In the genomic region with DNA sequence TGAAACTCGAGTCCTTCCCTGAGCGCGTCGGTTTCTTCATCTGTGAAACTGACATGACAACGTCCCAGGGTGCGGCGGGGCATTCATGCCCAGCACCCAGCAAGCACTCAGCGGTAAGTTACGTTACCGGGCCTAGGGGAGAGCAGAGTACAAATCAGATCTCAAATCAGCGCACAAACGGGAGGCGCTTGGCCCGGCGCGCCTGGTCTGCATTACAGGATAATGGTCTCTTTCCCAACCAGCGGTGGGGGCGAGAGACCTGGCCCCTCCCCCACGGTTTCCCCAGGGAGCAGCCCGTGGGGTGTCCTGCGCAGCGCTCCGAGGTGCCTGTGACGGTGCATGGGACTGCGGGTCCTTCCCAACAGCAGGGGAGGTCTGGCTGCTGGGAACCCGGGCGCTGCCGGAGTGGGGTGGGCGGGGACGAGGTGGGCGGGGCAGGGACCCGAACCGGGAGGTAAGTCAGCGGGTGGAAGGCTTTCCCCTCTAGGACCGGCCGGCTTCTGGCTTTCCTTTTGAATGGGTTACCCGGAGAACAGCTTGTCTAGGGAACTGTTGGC, we compare ENCODE assay signal across 8 cellular contexts. TPM values are rescaled to one million over a fixed set of nuclear protein-coding genes. Genes with fewer than 3 reads are reported as not detected.
DNase-seq lines count a peak whose midpoint lies in the region; ATAC-seq and TF ChIP-seq lines count a peak whose summit lies in the region.

No MANE protein-coding gene starts in this region.

- H3K79me2 ChIP-seq in OCI-LY7 (ENCODE audit: insufficient read depth, low read depth, low read length): no peaks in the 10 kb centered on the region

- TF ChIP-seq POLR2A in esophagus squamous epithelium (IDR thresholded peaks at IDR 0.05): no peak

- POLR2A ChIA-PET in OCI-LY7 (lab: Charles Lee): no interaction called here

- no peaks in the 10 kb centered on the region for H3K9me3 Mint-ChIP-seq in neural crest cell
- no peaks in the 10 kb centered on the region for H3K9me3 Mint-ChIP-seq in activated T-helper 2 cell treated with anti-CD3 and anti-CD28 coated beads, Interferon-gamma antibody, Interleukin-2, Interleukin-4, amounts not matched to agents 10 μg/mL and 5 μg/mL and 100 μg/mL, durations not matched to agents 14 hours and 24 hours and 36 hours

- DNase-seq in ELR (ENCODE audit: low read depth): peak; percentile 50
- no peak for DNase-seq in RWPE2 (ENCODE audit: low spot score)
- DNase-seq in esophagus squamous epithelium (lab: John Stamatoyannopoulos, UW): no peak
- peak; percentile 9 for DNase-seq in neural crest cell (ENCODE audit: low read depth, low spot score)
- DNase-seq in activated T-helper 2 cell treated with anti-CD3 and anti-CD28 coated beads, Interferon-gamma antibody, Interleukin-2, Interleukin-4, amounts not matched to agents 10 μg/mL and 5 μg/mL and 100 μg/mL, durations not matched to agents 14 hours and 24 hours and 36 hours (ENCODE audit: low spot score): no peak
- DNase-seq in LoVo (ENCODE audit: low spot score): no peak
- DNase-seq in AML-193 (lab: John Stamatoyannopoulos, UW): no peak
- no peak for DNase-seq in OCI-LY7 (ENCODE audit: low spot score)

- no peak overlapping the region for H2AFZ ChIP-seq in OCI-LY7 (ENCODE audit: low read length)

- intact Hi-C loops in esophagus squamous epithelium (cut with DNase I): loop anchor here (10.0 kb wide), 1 partner anchor 120 kb away; no protein-coding TSS in a partner anchor
- intact Hi-C loops in activated T-helper 2 cell treated with anti-CD3 and anti-CD28 coated beads, Interferon-gamma antibody, Interleukin-2, Interleukin-4, amounts not matched to agents 10 μg/mL and 5 μg/mL and 100 μg/mL, durations not matched to agents 14 hours and 24 hours and 36 hours (cut with micrococcal nuclease): loop anchor here (10.0 kb wide), 1 partner anchor 120 kb away; no protein-coding TSS in a partner anchor
- intact Hi-C loops in OCI-LY7 (cut with micrococcal nuclease; ENCODE audit: unreplicated experiment): no loop called here

- no TSS peak for BruUV-seq in OCI-LY7 (replicated peaks; lab: Mats Ljungman, UMichigan)

- no peak for ATAC-seq in RWPE2 (ENCODE audit: low read depth)

- no peaks in the 10 kb centered on the region for H3K36me3 Mint-ChIP-seq in neural crest cell (ENCODE audit: low read depth)
- H3K36me3 Mint-ChIP-seq in activated T-helper 2 cell treated with anti-CD3 and anti-CD28 coated beads, Interferon-gamma antibody, Interleukin-2, Interleukin-4, amounts not matched to agents 10 μg/mL and 5 μg/mL and 100 μg/mL, durations not matched to agents 14 hours and 24 hours and 36 hours (ENCODE audit: low read depth): no peaks in the 10 kb centered on the region

- no peak overlapping the region for H3K27ac Mint-ChIP-seq in neural crest cell (ENCODE audit: unreplicated experiment)
- H3K27ac Mint-ChIP-seq in activated T-helper 2 cell treated with anti-CD3 and anti-CD28 coated beads, Interferon-gamma antibody, Interleukin-2, Interleukin-4, amounts not matched to agents 10 μg/mL and 5 μg/mL and 100 μg/mL, durations not matched to agents 14 hours and 24 hours and 36 hours: no peak overlapping the region

- H3K4me3 Mint-ChIP-seq in neural crest cell: peak overlapping the region; percentile 83
- no peak overlapping the region for H3K4me3 Mint-ChIP-seq in activated T-helper 2 cell treated with anti-CD3 and anti-CD28 coated beads, Interferon-gamma antibody, Interleukin-2, Interleukin-4, amounts not matched to agents 10 μg/mL and 5 μg/mL and 100 μg/mL, durations not matched to agents 14 hours and 24 hours and 36 hours (ENCODE audit: low read depth)

- TF ChIP-seq CTCF in RWPE2 (IDR thresholded peaks at IDR 0.05; ENCODE audit: poor library complexity, severe bottlenecking) (no peak), esophagus squamous epithelium (IDR thresholded peaks at IDR 0.05) (no peak), neural crest cell (conservative IDR thresholded peaks at IDR 0.05) (no peak), OCI-LY7 (conservative IDR thresholded peaks at IDR 0.05; ENCODE audit: low read length) (no peak)

- H3K27ac ChIP-seq in RWPE2 (ENCODE audit: poor library complexity, severe bottlenecking): peak overlapping the region; percentile 69
- peak overlapping the region; percentile 91 to 93 (median 92) for H3K27ac ChIP-seq in esophagus squamous epithelium
- H3K27ac ChIP-seq in OCI-LY7 (ENCODE audit: low read depth, low read length, poor library complexity, severe bottlenecking): no peak overlapping the region

- 3 to 4% methylated on average over 8 to 13 of the region's 37 CpGs for WGBS in esophagus squamous epithelium, 2 donors

- H4K20me1 ChIP-seq in OCI-LY7 (ENCODE audit: insufficient read depth, low read length): no peaks in the 10 kb centered on the region

- no peaks in the 10 kb centered on the region for H3K9me3 ChIP-seq in RWPE2 (ENCODE audit: severe bottlenecking)
- H3K9me3 ChIP-seq in esophagus squamous epithelium: no peaks in the 10 kb centered on the region
- H3K9me3 ChIP-seq in OCI-LY7 (ENCODE audit: low read length): no peaks in the 10 kb centered on the region

- no peaks in the 10 kb centered on the region for H3K36me3 ChIP-seq in RWPE2 (ENCODE audit: low read depth)
- no peaks in the 10 kb centered on the region for H3K36me3 ChIP-seq in esophagus squamous epithelium
- no peaks in the 10 kb centered on the region for H3K36me3 ChIP-seq in OCI-LY7 (ENCODE audit: insufficient read depth, low read length)

- no peak overlapping the region for H3K4me2 ChIP-seq in OCI-LY7 (ENCODE audit: low read length)

- H3K4me1 Mint-ChIP-seq in neural crest cell: peaks cover 38% of the 10 kb centered on the region
- H3K4me1 Mint-ChIP-seq in activated T-helper 2 cell treated with anti-CD3 and anti-CD28 coated beads, Interferon-gamma antibody, Interleukin-2, Interleukin-4, amounts not matched to agents 10 μg/mL and 5 μg/mL and 100 μg/mL, durations not matched to agents 14 hours and 24 hours and 36 hours (ENCODE audit: low read depth): peaks cover 19% of the 10 kb centered on the region

- CTCF ChIA-PET in OCI-LY7 (lab: Charles Lee; ENCODE audit: unreplicated experiment): no interaction called here

- peaks cover 55% of the 10 kb centered on the region for H3K27me3 Mint-ChIP-seq in neural crest cell (ENCODE audit: low read depth)
- H3K27me3 Mint-ChIP-seq in activated T-helper 2 cell treated with anti-CD3 and anti-CD28 coated beads, Interferon-gamma antibody, Interleukin-2, Interleukin-4, amounts not matched to agents 10 μg/mL and 5 μg/mL and 100 μg/mL, durations not matched to agents 14 hours and 24 hours and 36 hours (ENCODE audit: low read depth): peaks cover 55% of the 10 kb centered on the region

- H3K27me3 ChIP-seq in RWPE2 (ENCODE audit: insufficient read depth, poor library complexity, severe bottlenecking): no peaks in the 10 kb centered on the region
- peaks cover 0 to 18% (median 0%) of the 10 kb centered on the region in 4 donors for H3K27me3 ChIP-seq in esophagus squamous epithelium

- H3K4me1 ChIP-seq in RWPE2 (ENCODE audit: insufficient read depth, poor library complexity, severe bottlenecking) (peaks cover 34% of the 10 kb centered on the region), esophagus squamous epithelium (peaks cover 13 to 78% (median 42%) of the 10 kb centered on the region in 3 donors), OCI-LY7 (ENCODE audit: insufficient read depth, low read length, poor library complexity, severe bottlenecking) (no peaks in the 10 kb centered on the region)

- no peaks in the 10 kb centered on the region for H3K9me2 ChIP-seq in OCI-LY7 (ENCODE audit: insufficient read depth, low read length)

- H3K4me3 ChIP-seq in RWPE2 (ENCODE audit: severe bottlenecking) (peak overlapping the region; percentile 69), esophagus squamous epithelium (peak overlapping the region; percentile 62 to 85 (median 75)), OCI-LY7 (ENCODE audit: low read depth, low read length, poor library complexity, severe bottlenecking) (no peak overlapping the region)

RNA-seq across cellular contexts. Expression of a gene that starts 1.0 kb away (rescaled TPM):
- 10 to 100 TPM; 11.6 to 23.7 (median 17.7) TPM for total RNA-seq in esophagus squamous epithelium
- total RNA-seq in neural crest cell: 6.6 and 6.7 TPM in 2 replicates
- 0.11 and 0.16 TPM in 2 replicates for total RNA-seq in activated T-helper 2 cell treated with anti-CD3 and anti-CD28 coated beads, Interferon-gamma antibody, Interleukin-2, Interleukin-4, amounts not matched to agents 10 μg/mL and 5 μg/mL and 100 μg/mL, durations not matched to agents 14 hours and 24 hours and 36 hours
- not detected in 2 replicates for total RNA-seq in OCI-LY7 (2014; rRNA removed; shearing (Covaris generic))
- total RNA-seq in OCI-LY7 (2022): not detected in 2 replicates

Comparison
In these comparisons a context has a peak if more than half of its experiments do, and no peak if none do; other contexts are left out.
1. DNase-seq: peak in ELR (single experiment) and neural crest cell (single experiment); none in RWPE2 (single experiment), esophagus squamous epithelium (single experiment), activated T-helper 2 cell treated with anti-CD3 and anti-CD28 coated beads, Interferon-gamma antibody, Interleukin-2, Interleukin-4, amounts not matched to agents 10 μg/mL and 5 μg/mL and 100 μg/mL, durations not matched to agents 14 hours and 24 hours and 36 hours (single experiment), LoVo (single experiment), AML-193 (0 of 2) and OCI-LY7 (single experiment).